Comparison of ENCODE assay signal across 1 cellular context in genomic region chr17:48618366-48618896, GRCh38.
A peak's percentile ranks its signal among the peaks of the same experiment; 100 is the strongest.
TF ChIP-seq lines count a peak whose summit lies in the region.

No MANE protein-coding gene starts in this region.

TF ChIP-seq in IMR-90, 13 proteins besides CTCF, POLR2A, EP300 and RAD21 (continued from another document):
- TF ChIP-seq MXI1 (IDR thresholded peaks at IDR 0.05; ENCODE audit: borderline replicate concordance, low read depth, low read length) (0 out of 2 replicates have a peak, but pooled peaks have one; percentile 9), RFX5 (IDR thresholded peaks at IDR 0.05; ENCODE audit: low read depth, low read length) (no peak), NFE2L2 (IDR thresholded peaks at IDR 0.05; ENCODE audit: low read depth, low read length) (no peak), SMC3 (IDR thresholded peaks at IDR 0.05; ENCODE audit: low read depth, low read length) (peak; percentile 94)
